8 cellular contexts compared by ENCODE assay signal in genomic region chr14:101839236-101839635, GRCh38.
DNase-seq lines count a peak whose midpoint lies in the region; ATAC-seq, FAIRE-seq and TF ChIP-seq lines count a peak whose summit lies in the region.

No MANE protein-coding gene starts in this region.

- FAIRE-seq in frontal cortex (lab: Jason Lieb, UNC): no peak
- FAIRE-seq in small intestine (lab: Jason Lieb, UNC): no peak

- peaks cover 0 to 2% (median 0%) of the 10 kb centered on the region in 3 donors for H3K27me3 Mint-ChIP-seq in CD14-positive monocyte (ENCODE audit: low read depth in 3 of 3)
- H3K27me3 Mint-ChIP-seq in activated naive CD8-positive, alpha-beta T cell treated with anti-CD3 and anti-CD28 coated beads for 36 hours: no peaks in the 10 kb centered on the region

- peaks cover 33 to 45% of the 10 kb centered on the region in 2 donors for H3K36me3 Mint-ChIP-seq in CD14-positive monocyte
- H3K36me3 Mint-ChIP-seq in activated naive CD8-positive, alpha-beta T cell treated with anti-CD3 and anti-CD28 coated beads for 36 hours: peaks cover 21% of the 10 kb centered on the region

- H3K27ac ChIP-seq in caudate nucleus (ENCODE audit: low read depth, low read length) (no peak overlapping the region), small intestine (ENCODE audit: low read depth in 1 of 2, low read length in 1 of 2) (peak overlapping the region in 1 of 2 donors; percentile 49)

- no peak for TF ChIP-seq CTCF in CD14-positive monocyte (IDR thresholded peaks at IDR 0.05)

- H3K4me3 ChIP-seq in small intestine (ENCODE audit: low read depth in 1 of 2, low read length in 2 of 2): no peak overlapping the region

- WGBS in small intestine, 3 donors: 70 to 86% (median 82%) methylated on average over 11 of the region's 11 CpGs

- no peaks in the 10 kb centered on the region for H3K27me3 ChIP-seq in small intestine (ENCODE audit: control insufficient read depth in 2 of 2, insufficient read depth in 2 of 2, low read length in 2 of 2)

- H3K36me3 ChIP-seq in small intestine (ENCODE audit: control insufficient read depth in 2 of 2, insufficient read depth in 2 of 2, low read length in 2 of 2): no peaks in the 10 kb centered on the region

- H3K9me3 ChIP-seq in small intestine (ENCODE audit: control insufficient read depth, low read depth): no peaks in the 10 kb centered on the region

- no peak overlapping the region for H3K4me3 Mint-ChIP-seq in CD14-positive monocyte
- H3K4me3 Mint-ChIP-seq in activated naive CD8-positive, alpha-beta T cell treated with anti-CD3 and anti-CD28 coated beads for 36 hours: no peak overlapping the region

- H3K4me1 ChIP-seq in small intestine (ENCODE audit: control insufficient read depth in 2 of 2, insufficient read depth in 1 of 2, low read depth in 1 of 2, low read length in 1 of 2): peaks cover 0 to under 1% of the 10 kb centered on the region in 2 donors

- H3K27ac Mint-ChIP-seq in CD14-positive monocyte: peak overlapping the region in 6 of 7 donors; percentile 25 to 90 (median 73)
- H3K27ac Mint-ChIP-seq in activated naive CD8-positive, alpha-beta T cell treated with anti-CD3 and anti-CD28 coated beads for 36 hours: peak overlapping the region; percentile 85

- ATAC-seq in GM19395 (IDR thresholded peaks at IDR 0.05; ENCODE audit: unreplicated experiment): peak; percentile 68
- ATAC-seq in HG03469 (IDR thresholded peaks at IDR 0.05; ENCODE audit: unreplicated experiment): peak; percentile 36

- intact Hi-C loops in CD14-positive monocyte (cut with micrococcal nuclease): no loop called here

- no peak for DNase-seq in CD14-positive monocyte (ENCODE audit: low spot score)
- peak; percentile 53 for DNase-seq in activated naive CD8-positive, alpha-beta T cell treated with anti-CD3 and anti-CD28 coated beads for 36 hours
- no peak for DNase-seq in frontal cortex (ENCODE audit: low spot score in 2 of 2)
- DNase-seq in caudate nucleus (lab: John Stamatoyannopoulos, UW): no peak
- no peak for DNase-seq in small intestine
- no peak for DNase-seq in cerebellum (ENCODE audit: low spot score)

- H3K9me3 Mint-ChIP-seq in CD14-positive monocyte: no peaks in the 10 kb centered on the region
- H3K9me3 Mint-ChIP-seq in activated naive CD8-positive, alpha-beta T cell treated with anti-CD3 and anti-CD28 coated beads for 36 hours: no peaks in the 10 kb centered on the region

- peaks cover 11% of the 10 kb centered on the region for H3K4me1 Mint-ChIP-seq in CD14-positive monocyte
- H3K4me1 Mint-ChIP-seq in activated naive CD8-positive, alpha-beta T cell treated with anti-CD3 and anti-CD28 coated beads for 36 hours: peaks cover 81% of the 10 kb centered on the region
